In the genomic region with DNA sequence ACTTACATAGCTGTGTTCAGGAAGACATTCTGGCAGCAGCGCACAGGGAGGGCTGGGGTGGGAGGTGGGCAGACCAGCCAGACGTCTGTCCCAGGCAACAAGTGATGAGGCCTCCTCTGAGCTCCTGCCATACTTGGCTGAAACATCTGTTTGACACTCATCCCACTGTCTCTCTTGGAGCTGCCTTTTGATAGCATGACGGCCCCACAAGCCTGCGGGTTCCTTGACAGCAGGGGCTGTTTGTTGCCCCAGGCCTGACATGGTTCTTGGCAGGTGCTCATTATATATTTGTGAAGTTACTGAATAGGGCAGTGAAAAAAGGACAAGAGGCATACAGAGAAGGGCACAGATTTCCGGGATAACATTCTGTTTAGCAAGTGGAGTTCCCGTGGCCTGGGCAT, we compare ENCODE assay signal across 20 cellular contexts. TPM values are rescaled to one million over a fixed set of nuclear protein-coding genes. Genes with fewer than 3 reads are reported as not detected.
A peak's percentile ranks its signal among the peaks of the same experiment; 100 is the strongest.
DNase-seq lines count a peak whose midpoint lies in the region; ATAC-seq, FAIRE-seq and TF ChIP-seq lines count a peak whose summit lies in the region.
"Had no signal": no experiment of that assay in that cellular context is flagged by ENCODE, and none has a peak within 500 bp of the region (broad histone marks: within the 10 kb centered on the region; RNA-seq: fewer than 3 reads in every experiment).

No MANE protein-coding gene starts in this region.

- no peak overlapping the region for H3K27ac Mint-ChIP-seq in T-helper 2 cell treated with Interferon-gamma antibody and Interleukin-4, amounts not matched to agents 5 μg/mL and 100 μg/mL, for 36 hours
- H3K27ac Mint-ChIP-seq: CD14-positive monocyte had no signal

- peaks cover 0 to 55% of the 10 kb centered on the region in 2 donors for H3K4me1 ChIP-seq in right atrium auricular region
- H3K4me1 ChIP-seq in heart left ventricle = peaks cover 0 to 55% (median 30%) of the 10 kb centered on the region in 12 donors
- peaks cover 52% of the 10 kb centered on the region for H3K4me1 ChIP-seq in keratinocyte (ENCODE audit: control insufficient read depth, extremely low read depth, insufficient read depth, low read length)
- H3K4me1 ChIP-seq in tibial artery = peaks cover 0 to 97% (median 71%) of the 10 kb centered on the region in 4 donors

- H3K79me2 ChIP-seq in keratinocyte (ENCODE audit: control insufficient read depth, insufficient read depth, low read length) = no peaks in the 10 kb centered on the region

- H3K4me3 Mint-ChIP-seq in T-helper 2 cell treated with Interferon-gamma antibody and Interleukin-4, amounts not matched to agents 5 μg/mL and 100 μg/mL, for 36 hours = no peak overlapping the region
- H3K4me3 Mint-ChIP-seq: CD14-positive monocyte had no signal

- H3K27ac ChIP-seq in right atrium auricular region (peak overlapping the region; percentile 34 to 82), heart left ventricle (no peak overlapping the region), keratinocyte (ENCODE audit: control insufficient read depth, insufficient read depth, low read length) (no peak overlapping the region), tibial artery (peak overlapping the region; percentile 51 to 72)
- H3K27ac ChIP-seq: A549, HL-60, PC-9 had no signal

- DNase-seq in right atrium auricular region (ENCODE audit: low spot score) (no peak), heart left ventricle (no peak), NCI-H1694 treated with DMSO at 0.1 percent for 48 hours (lab: John Stamatoyannopoulos, UW) (peak; percentile 87), keratinocyte (ENCODE audit: low read depth, low spot score) (no peak), tibial artery (no peak), frontal cortex (ENCODE audit: low spot score in 2 of 2) (no peak)
- no peak for DNase-seq in T-helper 2 cell treated with Interferon-gamma antibody and Interleukin-4, amounts not matched to agents 5 μg/mL and 100 μg/mL, for 36 hours (ENCODE audit: low spot score)
- DNase-seq: Calu3, DMS79 treated with DMSO at 0.1 percent for 48 hours, GDM1, KG1, MG63, NCI-H1105, NCI-H2081 treated with DMSO at 0.1 percent for 48 hours, PC-9 had no signal

- H3K4me2 ChIP-seq in keratinocyte (ENCODE audit: control insufficient read depth, extremely low read depth, insufficient read depth, low read depth, low read length) = no peak overlapping the region
- H3K4me2 ChIP-seq: A549, PC-9 had no signal

- no peak for ATAC-seq in heart left ventricle
- no peak for ATAC-seq in GM21529 (IDR thresholded peaks at IDR 0.05; ENCODE audit: unreplicated experiment)
- ATAC-seq: A549 had no signal

- H3K9me3 ChIP-seq in right atrium auricular region (no peaks in the 10 kb centered on the region), heart left ventricle (no peaks in the 10 kb centered on the region), keratinocyte (ENCODE audit: control insufficient read depth, low read depth, low read length) (no peaks in the 10 kb centered on the region), tibial artery (no peaks in the 10 kb centered on the region)
- H3K9me3 ChIP-seq: A549, MG63 had no signal

- WGBS in heart left ventricle, 4 donors = 71 to 79% (median 74%) methylated on average over 6 of the region's 6 CpGs

- no peaks in the 10 kb centered on the region for H3K9me1 ChIP-seq in keratinocyte (ENCODE audit: control insufficient read depth, extremely low read depth, insufficient read depth, low read length)

- TF ChIP-seq CTCF in right atrium auricular region (IDR thresholded peaks at IDR 0.05) (no peak), heart left ventricle (IDR thresholded peaks at IDR 0.05) (no peak), keratinocyte (optimal IDR thresholded peaks at IDR 0.05 in 1 of 3, IDR thresholded peaks at IDR 0.05 in 1 of 3, conservative IDR thresholded peaks at IDR 0.05 in 1 of 3; ENCODE audit: extremely low read depth in 1 of 3, insufficient read depth in 2 of 3, low read length in 3 of 3) (no peak), tibial artery (IDR thresholded peaks at IDR 0.05) (no peak)

- no peaks in the 10 kb centered on the region for H3K36me3 ChIP-seq in right atrium auricular region
- H3K36me3 ChIP-seq in heart left ventricle = no peaks in the 10 kb centered on the region
- no peaks in the 10 kb centered on the region for H3K36me3 ChIP-seq in keratinocyte (ENCODE audit: control insufficient read depth in 2 of 2, extremely low read depth in 1 of 2, insufficient read depth in 2 of 2, low read length in 2 of 2)
- no peaks in the 10 kb centered on the region for H3K36me3 ChIP-seq in tibial artery
- H3K36me3 ChIP-seq: MG63 had no signal

- FAIRE-seq in keratinocyte (lab: Jason Lieb, UNC) = peak; percentile 51
- no peak for FAIRE-seq in frontal cortex (lab: Jason Lieb, UNC)
- FAIRE-seq: A549, GM12892 had no signal

- H3K27me3 ChIP-seq in right atrium auricular region (no peaks in the 10 kb centered on the region), heart left ventricle (no peaks in the 10 kb centered on the region), keratinocyte (ENCODE audit: control insufficient read depth, extremely low read depth, insufficient read depth, low read length) (no peaks in the 10 kb centered on the region), tibial artery (no peaks in the 10 kb centered on the region)
- H3K27me3 ChIP-seq: MG63 had no signal

- H4K20me1 ChIP-seq in keratinocyte (ENCODE audit: control insufficient read depth, extremely low read depth, insufficient read depth, low read length) = no peaks in the 10 kb centered on the region

- no peaks in the 10 kb centered on the region for H3K4me1 Mint-ChIP-seq in T-helper 2 cell treated with Interferon-gamma antibody and Interleukin-4, amounts not matched to agents 5 μg/mL and 100 μg/mL, for 36 hours (ENCODE audit: low read depth)

- intact Hi-C loops in heart left ventricle (cut with DNase I) (loop anchor here in 2 of 10 donors (5.0 kb wide), 1 partner anchor 33 kb away; no protein-coding TSS in a partner anchor), tibial artery (cut with DNase I; ENCODE audit: low total_unique reads) (no loop called here)

- H3K4me3 ChIP-seq in right atrium auricular region (no peak overlapping the region), heart left ventricle (no peak overlapping the region), keratinocyte (ENCODE audit: control insufficient read depth in 2 of 3, extremely low read depth in 1 of 3, insufficient read depth in 2 of 3, low read depth in 1 of 3, low read length in 3 of 3) (no peak overlapping the region), tibial artery (no peak overlapping the region)
- H3K4me3 ChIP-seq: A549, MG63, PC-9 had no signal

- peaks cover 2% of the 10 kb centered on the region for H3K27me3 Mint-ChIP-seq in T-helper 2 cell treated with Interferon-gamma antibody and Interleukin-4, amounts not matched to agents 5 μg/mL and 100 μg/mL, for 36 hours (ENCODE audit: low read depth)

- H3K36me3 Mint-ChIP-seq in T-helper 2 cell treated with Interferon-gamma antibody and Interleukin-4, amounts not matched to agents 5 μg/mL and 100 μg/mL, for 36 hours (ENCODE audit: low read depth) = no peaks in the 10 kb centered on the region
- H3K36me3 Mint-ChIP-seq: CD14-positive monocyte had no signal

- TF ChIP-seq POLR2A in heart left ventricle (IDR thresholded peaks at IDR 0.05) = no peak

- dilution Hi-C loops in keratinocyte (cut with MboI; ENCODE audit: extremely low pct_ligation_motif_present, low sequenced_read_pairs) = no loop called here

- peak overlapping the region; percentile 17 for H2AFZ ChIP-seq in keratinocyte (ENCODE audit: control insufficient read depth, low read length)
- H2AFZ ChIP-seq: PC-9 had no signal

- H3K9ac ChIP-seq in keratinocyte (ENCODE audit: control insufficient read depth, extremely low read depth, insufficient read depth, low read length) = no peak overlapping the region

- H3K9me3 Mint-ChIP-seq in T-helper 2 cell treated with Interferon-gamma antibody and Interleukin-4, amounts not matched to agents 5 μg/mL and 100 μg/mL, for 36 hours = no peaks in the 10 kb centered on the region
- H3K9me3 Mint-ChIP-seq: CD14-positive monocyte had no signal

RNA-seq across cellular contexts. Expression of gene B4GALT1, which starts 22.2 kb away (rescaled TPM):
- total RNA-seq in right atrium auricular region (10 to 100 TPM; 57.6 to 76.1 TPM), heart left ventricle (10 to 100 TPM; 27.4 to 73.3 (median 44.8) TPM), frontal cortex (0.82 TPM)
- polyA plus RNA-seq in heart left ventricle (10 to 100 TPM; 10.6 to 37.2 TPM), keratinocyte (54.3 to 82.9 TPM (median 55.1 TPM) in 3 replicates)
- 9.5 TPM for polyA plus RNA-seq in keratinocyte (2011; ENCODE audit: low read depth)
- polyA plus RNA-seq in keratinocyte (2011; cell fraction: cytosol; rRNA removed) = 57.6 and 65.9 TPM in 2 replicates
- polyA plus RNA-seq in keratinocyte (2011; cell fraction: nucleus; rRNA removed) = 114 and 120 TPM in 2 replicates
- 60.2 and 84.0 TPM in 2 replicates for polyA plus RNA-seq in keratinocyte (2012; ENCODE audit: low replicate concordance)
- 112 to 184 TPM (median 118 TPM) in 3 replicates for polyA minus RNA-seq in keratinocyte
- polyA minus RNA-seq in keratinocyte (2011; cell fraction: cytosol; rRNA and poly(A)+ RNA removed) = 89.8 TPM
- polyA minus RNA-seq in keratinocyte (2011; cell fraction: nucleus; rRNA and poly(A)+ RNA removed) = 109 and 160 TPM in 2 replicates

RNA-seq across cellular contexts. Expression of gene SPINK4, which starts 50.6 kb away (rescaled TPM):
- not detected for total RNA-seq in right atrium auricular region
- not detected for total RNA-seq in heart left ventricle
- not detected for polyA plus RNA-seq in heart left ventricle
- 0.85 TPM in 1 of 3 replicates, not detected in the others for polyA plus RNA-seq in keratinocyte
- not detected for polyA plus RNA-seq in keratinocyte (2011; ENCODE audit: low read depth)
- not detected in 2 replicates for polyA plus RNA-seq in keratinocyte (2011; cell fraction: cytosol; rRNA removed)
- not detected in 2 replicates for polyA plus RNA-seq in keratinocyte (2011; cell fraction: nucleus; rRNA removed)
- polyA plus RNA-seq in keratinocyte (2012; ENCODE audit: low replicate concordance) = 3.1 TPM in 1 of 2 replicates, not detected in the other
- not detected in 3 replicates for polyA minus RNA-seq in keratinocyte
- polyA minus RNA-seq in keratinocyte (2011; cell fraction: cytosol; rRNA and poly(A)+ RNA removed) = 26.5 TPM
- 3.7 and 5.7 TPM in 2 replicates for polyA minus RNA-seq in keratinocyte (2011; cell fraction: nucleus; rRNA and poly(A)+ RNA removed)
- total RNA-seq in frontal cortex = not detected
- total RNA-seq: Calu3, PC-9 had no signal
- polyA plus RNA-seq: A549, CD14-positive monocyte had no signal

Comparison
In these comparisons a context has a peak if more than half of its experiments do, and no peak if none do; other contexts are left out.
1. H3K27ac ChIP-seq: peak in right atrium auricular region (2 of 2) and tibial artery (2 of 2); none in heart left ventricle (0 of 12) and keratinocyte (single experiment).
2. RNA of gene B4GALT1, which starts 22.2 kb away (total RNA-seq): 57.6 to 76.1 TPM in right atrium auricular region and 27.4 to 73.3 TPM in heart left ventricle; 0.82 TPM in frontal cortex (single experiment); every median in the first group is over 10 times any median in the second.